In the genomic region with DNA sequence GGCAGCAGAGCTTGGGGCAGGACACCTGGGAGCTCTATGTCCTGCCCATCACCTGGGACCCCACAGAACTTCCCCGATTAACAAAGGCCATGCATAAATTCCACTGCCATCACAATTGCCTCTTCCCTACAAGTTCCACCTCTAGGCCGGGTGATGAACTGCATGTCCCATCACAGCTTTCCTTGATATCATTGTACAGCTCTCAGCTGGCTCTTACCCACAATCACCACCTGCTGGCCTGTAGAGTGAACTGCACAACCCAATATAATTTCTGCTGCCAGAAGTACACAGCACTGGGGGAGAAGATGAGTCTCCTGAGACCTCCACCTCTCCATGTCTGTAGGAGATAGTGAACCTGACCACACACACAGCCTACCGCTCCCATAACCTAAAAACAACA, we compare ENCODE assay signal across 9 cellular contexts.
A peak's percentile ranks its signal among the peaks of the same experiment; 100 is the strongest.
DNase-seq lines count a peak whose midpoint lies in the region; ATAC-seq and TF ChIP-seq lines count a peak whose summit lies in the region.
"Had no signal": no experiment of that assay in that cellular context is flagged by ENCODE, and none has a peak within 500 bp of the region (broad histone marks: within the 10 kb centered on the region; RNA-seq: fewer than 3 reads in every experiment).

No MANE protein-coding gene starts in this region.

- no peaks in the 10 kb centered on the region for H3K36me3 ChIP-seq in Caco-2 (ENCODE audit: control insufficient read depth, insufficient read depth, low read length)
- no peaks in the 10 kb centered on the region for H3K36me3 ChIP-seq in PC-3 (ENCODE audit: low read depth, low read length)

- H3K36me3 Mint-ChIP-seq in Caco-2 (ENCODE audit: insufficient read depth, unreplicated experiment) = no peaks in the 10 kb centered on the region
- H3K36me3 Mint-ChIP-seq: IgD-negative memory B cell had no signal

- no peaks in the 10 kb centered on the region for H4K20me1 ChIP-seq in PC-3 (ENCODE audit: low read length)

- H3K4me3 Mint-ChIP-seq in Caco-2 (ENCODE audit: unreplicated experiment) = no peak overlapping the region
- H3K4me3 Mint-ChIP-seq: IgD-negative memory B cell had no signal

- H3K9me3 Mint-ChIP-seq in Caco-2 (ENCODE audit: unreplicated experiment) = peaks cover 10% of the 10 kb centered on the region

- H3K4me1 ChIP-seq in Caco-2 = no peaks in the 10 kb centered on the region
- H3K4me1 ChIP-seq in PC-3 (ENCODE audit: insufficient read depth, low read length) = no peaks in the 10 kb centered on the region

- H3K27me3 Mint-ChIP-seq in Caco-2 (ENCODE audit: insufficient read depth, unreplicated experiment) = no peaks in the 10 kb centered on the region
- H3K27me3 Mint-ChIP-seq: IgD-negative memory B cell had no signal

- TF ChIP-seq CTCF in Caco-2 (IDR thresholded peaks at IDR 0.05; ENCODE audit: insufficient read depth in 1 of 2, low read depth in 1 of 2, low read length in 1 of 2, severe bottlenecking in 1 of 2, unreplicated experiment in 1 of 2) = peak; percentile 47 to 58
- TF ChIP-seq CTCF in PC-3 (conservative IDR thresholded peaks at IDR 0.05; ENCODE audit: low read depth, low read length) = peak; percentile 60

- POLR2A ChIA-PET in Caco-2 (lab: Charles Lee) = no interaction called here
- POLR2A ChIA-PET in PC-3 (lab: Charles Lee; ENCODE audit: unreplicated experiment) = no interaction called here

- CTCF ChIA-PET in Caco-2 (lab: Charles Lee) = interaction anchor here (0.6 to 2.2 kb wide), 3 partner anchors 115 to 178 kb away, joined by 3 to 15 read pairs (median 3); no protein-coding TSS in a partner anchor
- CTCF ChIA-PET in PC-3 (lab: Charles Lee) = interaction anchor here (1.0 kb wide), 1 partner anchor 115 kb away, joined by 3 read pairs; no protein-coding TSS in a partner anchor

- BruUV-seq in Caco-2 (replicated peaks; lab: Mats Ljungman, UMichigan) = no TSS peak
- no TSS peak for BruUV-seq in PC-3 (replicated peaks; lab: Mats Ljungman, UMichigan)

- intact Hi-C loops in Caco-2 (cut with micrococcal nuclease; ENCODE audit: unreplicated experiment) = loop anchor here (1.0 to 2.0 kb wide), 3 partner anchors 115 to 236 kb away; no protein-coding TSS in a partner anchor
- intact Hi-C loops in PC-3 (cut with micrococcal nuclease) = no loop called here

- H3K9me2 ChIP-seq in PC-3 (replicated peaks; ENCODE audit: low read length) = no peaks in the 10 kb centered on the region

- H3K4me1 Mint-ChIP-seq in Caco-2 (ENCODE audit: low read depth, unreplicated experiment) = no peaks in the 10 kb centered on the region
- H3K4me1 Mint-ChIP-seq: IgD-negative memory B cell had no signal

- no peak overlapping the region for H3K27ac ChIP-seq in PC-3 (ENCODE audit: low read length)

- H3K4me2 ChIP-seq in PC-3 (ENCODE audit: low read length) = no peak overlapping the region

- H3K27me3 ChIP-seq in Caco-2 (replicated peaks; ENCODE audit: control insufficient read depth, insufficient read depth, low read length) (no peaks in the 10 kb centered on the region), PC-3 (ENCODE audit: low read length) (no peaks in the 10 kb centered on the region)

- H3K4me3 ChIP-seq in Caco-2 (ENCODE audit: low read depth, low read length) (no peak overlapping the region), PC-3 (ENCODE audit: low read length) (no peak overlapping the region)

- H3K79me2 ChIP-seq in PC-3 (ENCODE audit: low read length) = no peaks in the 10 kb centered on the region

- DNase-seq in Caco-2 (peak in 1 of 2 experiments; percentile 44), GM19238 (ENCODE audit: insufficient read length, low spot score) (peak; percentile 12), PC-3 (peak; percentile 46), iPS DF 19.7 (ENCODE audit: low read depth, low spot score) (peak; percentile 38), AG20443 (ENCODE audit: low spot score) (no peak), NCI-H1092 (lab: John Stamatoyannopoulos, UW) (no peak)
- no peak for DNase-seq in stimulated activated CD4-positive, alpha-beta T cell treated with anti-CD3 and anti-CD28 coated beads, Interleukin-4, amount 100 ng/mL, for 1 hour

- no peak overlapping the region for H2AFZ ChIP-seq in PC-3 (ENCODE audit: low read length)

- H3F3A ChIP-seq in PC-3 (ENCODE audit: low read length, unreplicated experiment) = no peaks in the 10 kb centered on the region

- ATAC-seq in HG03060 (IDR thresholded peaks at IDR 0.05; ENCODE audit: low read depth, unreplicated experiment) (peak; percentile 100), PC-3 (no peak)

- no peaks in the 10 kb centered on the region for H3K9me3 ChIP-seq in Caco-2
- H3K9me3 ChIP-seq in PC-3 (ENCODE audit: low read length) = no peaks in the 10 kb centered on the region

- H3K27ac Mint-ChIP-seq in Caco-2 (ENCODE audit: unreplicated experiment) = no peak overlapping the region
- H3K27ac Mint-ChIP-seq: IgD-negative memory B cell had no signal

- no peak overlapping the region for H3K9ac ChIP-seq in PC-3 (ENCODE audit: low read length)

Comparison
In these comparisons a context has a peak if more than half of its experiments do, and no peak if none do; other contexts are left out.
1. DNase-seq: peak in GM19238 (single experiment), PC-3 (single experiment) and iPS DF 19.7 (single experiment); none in AG20443 (single experiment), stimulated activated CD4-positive, alpha-beta T cell treated with anti-CD3 and anti-CD28 coated beads, Interleukin-4, amount 100 ng/mL, for 1 hour (single experiment) and NCI-H1092 (single experiment).